In the genomic region with DNA sequence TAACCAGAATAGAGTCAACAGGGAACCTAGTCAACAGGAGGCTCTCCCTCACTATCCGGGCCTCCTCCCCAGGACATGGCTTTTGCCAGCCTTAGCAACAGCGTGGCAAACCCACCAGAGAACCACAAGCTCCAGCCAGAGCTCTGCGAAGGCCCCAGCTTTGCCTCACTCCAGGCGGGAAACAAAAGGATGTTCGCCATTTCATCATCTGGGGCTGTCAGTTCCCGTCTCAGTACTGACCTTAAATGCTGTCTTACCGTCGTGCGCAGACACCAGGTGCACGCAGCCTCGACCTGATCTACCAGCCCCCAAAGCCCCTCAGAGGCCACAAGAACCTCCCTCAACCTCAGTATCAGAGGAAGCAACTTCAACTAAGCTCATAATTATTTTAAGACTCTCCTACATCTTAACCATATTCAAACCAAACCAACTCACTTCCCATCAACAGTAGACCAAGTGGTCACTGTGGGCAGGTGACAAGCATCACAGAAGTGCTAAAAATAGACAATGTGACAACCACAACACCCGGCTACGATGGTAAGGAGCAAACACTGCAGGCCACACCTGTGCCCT, we compare ENCODE assay signal across 9 cellular contexts.
DNase-seq lines count a peak whose midpoint lies in the region; ATAC-seq, FAIRE-seq and TF ChIP-seq lines count a peak whose summit lies in the region.
"Had no signal": no experiment of that assay in that cellular context is flagged by ENCODE, and none has a peak within 500 bp of the region (broad histone marks: within the 10 kb centered on the region; RNA-seq: fewer than 3 reads in every experiment).

No MANE protein-coding gene starts in this region.

- H3K4me1 Mint-ChIP-seq in effector memory CD8-positive, alpha-beta T cell (ENCODE audit: low read depth in 2 of 2), result peaks cover 86 to 92% of the 10 kb centered on the region in 2 donors

- no peaks in the 10 kb centered on the region for H3K27me3 Mint-ChIP-seq in effector memory CD8-positive, alpha-beta T cell

- TF ChIP-seq POLR2A in GM12892 (IDR thresholded peaks at IDR 0.05; ENCODE audit: low read depth, low read length), result peak; percentile 66

- peak; percentile 68 for DNase-seq in GM12892 (ENCODE audit: insufficient read length)
- DNase-seq in effector memory CD8-positive, alpha-beta T cell, result peak; percentile 33 to 40 (median 35)
- no peak for DNase-seq in islet precursor cell
- DNase-seq in T1000 (lab: John Stamatoyannopoulos, UW), result no peak
- DNase-seq in T-helper 9 cell, result no peak
- no peak for DNase-seq in NCI-H1105 (lab: John Stamatoyannopoulos, UW)

- peak overlapping the region; percentile 91 to 94 for H3K27ac Mint-ChIP-seq in effector memory CD8-positive, alpha-beta T cell

- H3K4me3 Mint-ChIP-seq in effector memory CD8-positive, alpha-beta T cell, result peak overlapping the region; percentile 84 to 85

- FAIRE-seq in GM12892 (lab: Jason Lieb, UNC), result peak; percentile 99
- FAIRE-seq: endothelial cell of umbilical vein had no signal

- ATAC-seq in GM21367 (IDR thresholded peaks at IDR 0.05; ENCODE audit: unreplicated experiment) (peak; percentile 63), HG03565 (IDR thresholded peaks at IDR 0.05; ENCODE audit: unreplicated experiment) (peak; percentile 72)
- ATAC-seq in effector memory CD8-positive, alpha-beta T cell (replicated peaks), result peak; percentile 58

- no peaks in the 10 kb centered on the region for H3K9me3 Mint-ChIP-seq in effector memory CD8-positive, alpha-beta T cell

- peaks cover 27% of the 10 kb centered on the region for H3K36me3 Mint-ChIP-seq in effector memory CD8-positive, alpha-beta T cell (ENCODE audit: insufficient read depth)

Comparison
In these comparisons a context has a peak if more than half of its experiments do, and no peak if none do; other contexts are left out.
1. DNase-seq: peak in GM12892 (single experiment) and effector memory CD8-positive, alpha-beta T cell (3 of 3); none in islet precursor cell (single experiment), T1000 (single experiment), T-helper 9 cell (single experiment) and NCI-H1105 (single experiment).
2. Peak in every context shown above with its lines, with median percentiles within 50 percentile points of each other: ATAC-seq.